8 cellular contexts compared by ENCODE assay signal in genomic region chr19:50430888-50431342, GRCh38. TPM values are rescaled to one million over a fixed set of nuclear protein-coding genes. Genes with fewer than 3 reads are reported as not detected.
DNase-seq lines count a peak whose midpoint lies in the region; ATAC-seq, FAIRE-seq and TF ChIP-seq lines count a peak whose summit lies in the region.

No MANE protein-coding gene starts in this region.

- H4K20me1 ChIP-seq in fibroblast of lung (ENCODE audit: control insufficient read depth, extremely low read depth, insufficient read depth, low read length) = no peaks in the 10 kb centered on the region

- H3K4me3 ChIP-seq in Peyer's patch = peak overlapping the region; percentile 57 to 76 (median 70)
- peak overlapping the region in 2 of 4 experiments; percentile 59 to 64 for H3K4me3 ChIP-seq in fibroblast of lung (replicated peaks in 1 of 4; ENCODE audit: control extremely low read depth in 1 of 4, insufficient read depth in 1 of 4, low read depth in 3 of 4, low read length in 4 of 4)
- peak overlapping the region in 3 of 4 donors; percentile 51 to 63 (median 59) for H3K4me3 ChIP-seq in sigmoid colon

- H3K79me2 ChIP-seq in fibroblast of lung (ENCODE audit: control insufficient read depth, insufficient read depth, low read length) = no peaks in the 10 kb centered on the region

- TF ChIP-seq POLR2A in GM12891 (IDR thresholded peaks at IDR 0.05; ENCODE audit: low read depth, low read length) (peak; percentile 18; the same call in 1 of the 2 replicates), Peyer's patch (IDR thresholded peaks at IDR 0.05) (no peak), sigmoid colon (IDR thresholded peaks at IDR 0.05) (no peak)

- peak; percentile 26 for FAIRE-seq in GM12891 (lab: Jason Lieb, UNC)

- TF ChIP-seq CTCF in Peyer's patch (IDR thresholded peaks at IDR 0.05) (no peak), fibroblast of lung (conservative IDR thresholded peaks at IDR 0.05 in 1 of 2, IDR thresholded peaks at IDR 0.05 in 1 of 2; ENCODE audit: low read depth in 1 of 2, low read length in 2 of 2) (no peak), sigmoid colon (IDR thresholded peaks at IDR 0.05) (no peak)

- intact Hi-C loops in sigmoid colon (cut with DNase I) = loop anchor here (5.0 kb wide), 1 partner anchor 49 kb away; the partner anchor contains the start of gene POLD1

- no peak for TF ChIP-seq EP300 in sigmoid colon (IDR thresholded peaks at IDR 0.05)

- H3K9me3 ChIP-seq in Peyer's patch (no peaks in the 10 kb centered on the region), fibroblast of lung (ENCODE audit: control insufficient read depth, insufficient read depth, low read depth, low read length) (no peaks in the 10 kb centered on the region), sigmoid colon (no peaks in the 10 kb centered on the region)

- 13 to 32% methylated on average over 13 of the region's 13 CpGs for WGBS in sigmoid colon, 2 donors

- H3K36me3 ChIP-seq in Peyer's patch (no peaks in the 10 kb centered on the region), fibroblast of lung (ENCODE audit: control insufficient read depth, insufficient read depth, low read length) (no peaks in the 10 kb centered on the region), sigmoid colon (no peaks in the 10 kb centered on the region)

- DNase-seq in GM12891 (ENCODE audit: insufficient read length, low spot score) (no peak), Peyer's patch (peak in 2 of 3 donors; percentile 63 to 69), fibroblast of lung (ENCODE audit: low read depth in 2 of 2) (no peak), sigmoid colon (no peak), SHP77 treated with DMSO at 0.1 percent for 48 hours (lab: John Stamatoyannopoulos, UW) (no peak), NCI-H510A (lab: John Stamatoyannopoulos, UW) (no peak)

- H3K27ac ChIP-seq in Peyer's patch (peak overlapping the region in 3 of 4 donors; percentile 41 to 81 (median 67)), fibroblast of lung (ENCODE audit: insufficient read depth, low read length) (no peak overlapping the region), sigmoid colon (peak overlapping the region in 3 of 4 donors; percentile 34 to 66 (median 47))

- peaks cover 0 to 25% (median 17%) of the 10 kb centered on the region in 4 donors for H3K4me1 ChIP-seq in Peyer's patch
- H3K4me1 ChIP-seq in fibroblast of lung (ENCODE audit: control insufficient read depth, extremely low read depth, insufficient read depth, low read length) = no peaks in the 10 kb centered on the region
- H3K4me1 ChIP-seq in sigmoid colon = peaks cover 0 to 26% (median 18%) of the 10 kb centered on the region in 4 donors

- peak overlapping the region; percentile 96 for H3K4me2 ChIP-seq in fibroblast of lung (ENCODE audit: extremely low read depth, insufficient read depth, low read length)

- H2AFZ ChIP-seq in fibroblast of lung (ENCODE audit: low read length) = no peak overlapping the region

- H3K9ac ChIP-seq in fibroblast of lung (ENCODE audit: insufficient read depth, low read length) = no peak overlapping the region

- ATAC-seq in HG03135 (IDR thresholded peaks at IDR 0.05; ENCODE audit: unreplicated experiment) (no peak), GM19452 (IDR thresholded peaks at IDR 0.05; ENCODE audit: unreplicated experiment) (no peak)

- H3K27me3 ChIP-seq in Peyer's patch = peaks cover 0 to 11% of the 10 kb centered on the region in 2 donors
- peaks cover 22% of the 10 kb centered on the region for H3K27me3 ChIP-seq in fibroblast of lung (ENCODE audit: control insufficient read depth, insufficient read depth, low read length)
- H3K27me3 ChIP-seq in sigmoid colon = peaks cover 12 to 61% (median 61%) of the 10 kb centered on the region in 3 donors

TF ChIP-seq in GM12891, 5 proteins besides CTCF, POLR2A, EP300 and RAD21:
- TF ChIP-seq TAF1 (IDR thresholded peaks at IDR 0.05; ENCODE audit: low read depth, low read length) = no peak
- TF ChIP-seq PAX5 (IDR thresholded peaks at IDR 0.05; ENCODE audit: insufficient read depth, low read length, severe bottlenecking) = no peak
- no peak for TF ChIP-seq POU2F2 (IDR thresholded peaks at IDR 0.05; ENCODE audit: low read depth, low read length)
- TF ChIP-seq POLR2AphosphoS5 (IDR thresholded peaks at IDR 0.05; ENCODE audit: low read depth, low read length) = no peak
- TF ChIP-seq SPI1 (IDR thresholded peaks at IDR 0.05; ENCODE audit: low read depth, low read length) = no peak

RNA-seq across cellular contexts. Expression of gene MYBPC2, which starts 1.8 kb away (rescaled TPM):
- polyA plus RNA-seq in GM12891 (2012; ENCODE audit: low read depth, missing spikeins) = 2.1 TPM
- total RNA-seq in Peyer's patch (not detected), fibroblast of lung (under 0.01 and 0.26 TPM in 2 replicates), sigmoid colon (not detected)
- polyA plus RNA-seq in fibroblast of lung (0.02 TPM in 1 of 2 replicates, not detected in the other), sigmoid colon (under 1 TPM in 1 of 3 donors, not detected in 2; 0.95 TPM)
- polyA plus RNA-seq in fibroblast of lung (2012) = not detected in 2 replicates
- polyA minus RNA-seq in fibroblast of lung (ENCODE audit: low replicate concordance) = not detected in 2 replicates

RNA-seq across cellular contexts. Expression of gene SPIB, which starts 12.2 kb away (rescaled TPM):
- polyA plus RNA-seq in GM12891 (2012; ENCODE audit: low read depth, missing spikeins) = 80.2 TPM
- total RNA-seq in Peyer's patch (10 to 100 TPM; 20.3 to 62.7 (median 24.4) TPM), fibroblast of lung (under 0.01 TPM in 1 of 2 replicates, not detected in the other), sigmoid colon (1 to 10 TPM in 1 of 4 donors, not detected in 3; 3.0 TPM)
- polyA plus RNA-seq in fibroblast of lung (not detected in 2 replicates), sigmoid colon (10 to 100 TPM; 22.8 to 58.1 (median 44.6) TPM)
- polyA plus RNA-seq in fibroblast of lung (2012) = not detected in 2 replicates
- polyA minus RNA-seq in fibroblast of lung (ENCODE audit: low replicate concordance) = not detected in 2 replicates

RNA-seq across cellular contexts. Expression of gene EMC10, which starts 45.4 kb away (rescaled TPM):
- polyA plus RNA-seq in GM12891 (2012; ENCODE audit: low read depth, missing spikeins) = 50.9 TPM
- total RNA-seq in Peyer's patch (100 to 1,000 TPM in 3 of 4 donors, 10 to 100 TPM in 1; 63.5 to 134 (median 117) TPM), fibroblast of lung (24.1 and 40.8 TPM in 2 replicates), sigmoid colon (10 to 100 TPM; 38.5 to 48.5 (median 42.3) TPM)
- polyA plus RNA-seq in fibroblast of lung (37.5 and 42.7 TPM in 2 replicates), sigmoid colon (100 to 1,000 TPM in 1 of 3 donors, 10 to 100 TPM in 2; 34.2 to 140 (median 41.8) TPM)
- polyA plus RNA-seq in fibroblast of lung (2012) = 68.6 and 69.4 TPM in 2 replicates
- 9.4 and 11.7 TPM in 2 replicates for polyA minus RNA-seq in fibroblast of lung (ENCODE audit: low replicate concordance)

RNA-seq across cellular contexts. Expression of gene GARIN5A, which starts 45.7 kb away (rescaled TPM):
- polyA plus RNA-seq in GM12891 (2012; ENCODE audit: low read depth, missing spikeins) = 0.33 TPM
- total RNA-seq in Peyer's patch = 1 to 10 TPM in 2 of 4 donors, not detected in 2; 2.0 to 2.5 TPM
- total RNA-seq in fibroblast of lung = 0.51 and 0.66 TPM in 2 replicates
- polyA plus RNA-seq in fibroblast of lung = 0.11 and 0.24 TPM in 2 replicates
- 0.40 and 0.76 TPM in 2 replicates for polyA plus RNA-seq in fibroblast of lung (2012)
- 0.31 TPM in 1 of 2 replicates, not detected in the other for polyA minus RNA-seq in fibroblast of lung (ENCODE audit: low replicate concordance)
- total RNA-seq in sigmoid colon = 1 to 10 TPM in 2 of 4 donors, under 1 TPM in 1, not detected in 1; 0.36 to 7.1 (median 1.2) TPM
- 1 to 10 TPM in 2 of 3 donors, not detected in 1; 1.6 to 2.8 TPM for polyA plus RNA-seq in sigmoid colon

RNA-seq across cellular contexts. Expression of gene POLD1, which starts 46.8 kb away (rescaled TPM):
- polyA plus RNA-seq in GM12891 (2012; ENCODE audit: low read depth, missing spikeins) = 63.4 TPM
- total RNA-seq in Peyer's patch (10 to 100 TPM; 14.9 to 90.0 (median 27.3) TPM), fibroblast of lung (16.4 and 23.6 TPM in 2 replicates), sigmoid colon (10 to 100 TPM in 3 of 4 donors, 1 to 10 TPM in 1; 9.6 to 20.5 (median 10.0) TPM)
- polyA plus RNA-seq in fibroblast of lung (4.0 and 10.1 TPM in 2 replicates), sigmoid colon (10 to 100 TPM; 10.8 to 44.2 (median 19.0) TPM)
- polyA plus RNA-seq in fibroblast of lung (2012) = 9.7 and 28.7 TPM in 2 replicates
- 14.4 and 25.1 TPM in 2 replicates for polyA minus RNA-seq in fibroblast of lung (ENCODE audit: low replicate concordance)

Comparison
In these comparisons a context has a peak if more than half of its experiments do, and no peak if none do; other contexts are left out.
1. DNase-seq: peak in Peyer's patch (2 of 3); none in GM12891 (single experiment), fibroblast of lung (0 of 2), sigmoid colon (single experiment), SHP77 treated with DMSO at 0.1 percent for 48 hours (single experiment) and NCI-H510A (single experiment).
2. RNA of gene SPIB, which starts 12.2 kb away (total RNA-seq): 20.3 to 62.7 TPM in Peyer's patch; under 0.01 TPM in fibroblast of lung and 3.0 TPM in sigmoid colon; every median in the first group is over 4 times any median in the second.